In the genomic region with DNA sequence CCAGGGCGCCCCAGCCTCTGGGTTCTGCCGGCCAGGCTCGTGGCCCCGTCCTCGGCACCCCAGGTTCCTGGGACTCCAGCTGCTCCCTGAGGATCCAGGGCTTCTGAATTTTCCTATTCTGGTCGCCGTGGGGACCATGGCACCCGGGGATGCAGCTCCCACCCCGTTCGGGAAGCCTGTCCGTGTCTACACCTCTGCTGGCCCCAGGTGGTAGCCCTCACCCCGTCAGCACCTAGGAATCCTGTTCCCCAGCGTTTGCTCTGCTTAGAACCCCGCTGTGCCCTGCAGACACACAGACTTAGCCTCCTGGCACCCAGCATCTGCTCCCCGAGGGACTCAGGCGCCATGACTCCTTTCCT, we compare ENCODE assay signal across 1 cellular context.
TF ChIP-seq lines count a peak whose summit lies in the region.

No MANE protein-coding gene starts in this region.

TF ChIP-seq in A549, 52 proteins besides CTCF, POLR2A, EP300 and RAD21:
- TF ChIP-seq, protein P1, sequence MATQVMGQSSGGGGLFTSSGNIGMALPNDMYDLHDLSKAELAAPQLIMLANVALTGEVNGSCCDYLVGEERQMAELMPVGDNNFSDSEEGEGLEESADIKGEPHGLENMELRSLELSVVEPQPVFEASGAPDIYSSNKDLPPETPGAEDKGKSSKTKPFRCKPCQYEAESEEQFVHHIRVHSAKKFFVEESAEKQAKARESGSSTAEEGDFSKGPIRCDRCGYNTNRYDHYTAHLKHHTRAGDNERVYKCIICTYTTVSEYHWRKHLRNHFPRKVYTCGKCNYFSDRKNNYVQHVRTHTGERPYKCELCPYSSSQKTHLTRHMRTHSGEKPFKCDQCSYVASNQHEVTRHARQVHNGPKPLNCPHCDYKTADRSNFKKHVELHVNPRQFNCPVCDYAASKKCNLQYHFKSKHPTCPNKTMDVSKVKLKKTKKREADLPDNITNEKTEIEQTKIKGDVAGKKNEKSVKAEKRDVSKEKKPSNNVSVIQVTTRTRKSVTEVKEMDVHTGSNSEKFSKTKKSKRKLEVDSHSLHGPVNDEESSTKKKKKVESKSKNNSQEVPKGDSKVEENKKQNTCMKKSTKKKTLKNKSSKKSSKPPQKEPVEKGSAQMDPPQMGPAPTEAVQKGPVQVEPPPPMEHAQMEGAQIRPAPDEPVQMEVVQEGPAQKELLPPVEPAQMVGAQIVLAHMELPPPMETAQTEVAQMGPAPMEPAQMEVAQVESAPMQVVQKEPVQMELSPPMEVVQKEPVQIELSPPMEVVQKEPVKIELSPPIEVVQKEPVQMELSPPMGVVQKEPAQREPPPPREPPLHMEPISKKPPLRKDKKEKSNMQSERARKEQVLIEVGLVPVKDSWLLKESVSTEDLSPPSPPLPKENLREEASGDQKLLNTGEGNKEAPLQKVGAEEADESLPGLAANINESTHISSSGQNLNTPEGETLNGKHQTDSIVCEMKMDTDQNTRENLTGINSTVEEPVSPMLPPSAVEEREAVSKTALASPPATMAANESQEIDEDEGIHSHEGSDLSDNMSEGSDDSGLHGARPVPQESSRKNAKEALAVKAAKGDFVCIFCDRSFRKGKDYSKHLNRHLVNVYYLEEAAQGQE (IDR thresholded peaks at IDR 0.05), result peak; percentile 87
- TF ChIP-seq HOXB5 (CRISPR knock-in tag; IDR thresholded peaks at IDR 0.05), result no peak
- no peak for TF ChIP-seq ESRRA (IDR thresholded peaks at IDR 0.05; ENCODE audit: borderline replicate concordance, low read length)
- no peak for TF ChIP-seq NFE2L2 (conservative IDR thresholded peaks at IDR 0.05; ENCODE audit: low read length)
- TF ChIP-seq CBX8 (IDR thresholded peaks at IDR 0.05), result no peak
- no peak for TF ChIP-seq EHF (CRISPR knock-in tag; IDR thresholded peaks at IDR 0.05)
- no peak for TF ChIP-seq ZC3H11A (IDR thresholded peaks at IDR 0.05)
- 0 out of 2 replicates have a peak, but pooled peaks have one; percentile 28 for TF ChIP-seq EHMT2 (IDR thresholded peaks at IDR 0.05; ENCODE audit: low read depth)
